Comparison of ENCODE assay signal across 18 cellular contexts in the genomic region with DNA sequence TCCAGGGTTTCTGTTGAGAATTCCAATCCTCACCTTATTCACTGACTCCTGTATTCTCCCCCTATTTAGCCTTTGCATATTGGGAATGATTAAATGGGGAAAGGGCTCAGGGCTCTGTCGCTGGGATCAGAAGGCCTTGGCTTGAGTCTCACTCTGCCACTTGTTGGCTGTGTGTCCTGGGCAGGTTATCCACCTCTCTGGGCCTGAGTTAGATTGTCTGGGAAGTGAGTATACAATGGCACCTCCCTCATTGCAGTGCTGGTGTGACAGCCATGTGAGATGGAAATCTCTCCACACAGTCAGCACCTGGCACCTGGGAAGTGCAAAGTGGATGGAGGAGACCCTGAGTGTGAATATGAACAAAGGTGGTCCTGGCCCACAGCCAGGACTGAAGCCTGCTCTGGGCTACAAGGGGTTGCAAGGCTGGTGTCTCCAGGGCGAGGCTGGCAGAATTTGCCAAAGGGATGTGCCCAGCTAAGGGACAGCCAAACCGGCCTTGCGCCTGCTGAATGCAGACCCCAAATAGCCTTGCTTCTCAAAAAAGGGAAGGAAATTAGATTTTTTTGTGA.
DNase-seq lines count a peak whose midpoint lies in the region; ATAC-seq, FAIRE-seq and TF ChIP-seq lines count a peak whose summit lies in the region.
"Had no signal": no experiment of that assay in that cellular context is flagged by ENCODE, and none has a peak within 500 bp of the region (broad histone marks: within the 10 kb centered on the region; RNA-seq: fewer than 3 reads in every experiment).

No MANE protein-coding gene starts in this region.

- H3F3A ChIP-seq in PC-9 (ENCODE audit: insufficient read depth, low read depth): no peaks in the 10 kb centered on the region

- CTCF ChIA-PET in CD8-positive, alpha-beta T cell (lab: Charles Lee): no interaction called here
- CTCF ChIA-PET in PC-9 (lab: Charles Lee): no interaction called here

- H3K36me3 Mint-ChIP-seq in CD8-positive, alpha-beta T cell: no peaks in the 10 kb centered on the region

- no peak for ATAC-seq in upper lobe of right lung
- ATAC-seq in CD8-positive, alpha-beta T cell: no peak

- H3K27ac ChIP-seq in upper lobe of right lung (no peak overlapping the region), PC-9 (no peak overlapping the region)
- no peak overlapping the region for H3K27ac ChIP-seq in CD8-positive, alpha-beta T cell (ENCODE audit: low read depth, low read length)

- no peak overlapping the region for H2AFZ ChIP-seq in PC-9

- no peaks in the 10 kb centered on the region for H3K4me1 Mint-ChIP-seq in CD8-positive, alpha-beta T cell (ENCODE audit: low read depth)

- POLR2A ChIA-PET in CD8-positive, alpha-beta T cell (lab: Charles Lee): no interaction called here
- POLR2A ChIA-PET in PC-9 (lab: Charles Lee; ENCODE audit: unreplicated experiment): no interaction called here

- no peaks in the 10 kb centered on the region for H3K9me3 Mint-ChIP-seq in CD8-positive, alpha-beta T cell
- H3K9me3 Mint-ChIP-seq: CD4-positive, alpha-beta T cell; HFFc6 had no signal

- H3K4me2 ChIP-seq in PC-9: no peak overlapping the region

- H3K4me3 ChIP-seq in upper lobe of right lung (no peak overlapping the region), PC-9 (no peak overlapping the region)
- H3K4me3 ChIP-seq in CD8-positive, alpha-beta T cell (ENCODE audit: low read depth, low read length): no peak overlapping the region

- no peaks in the 10 kb centered on the region for H3K4me1 ChIP-seq in upper lobe of right lung
- H3K4me1 ChIP-seq in CD8-positive, alpha-beta T cell (ENCODE audit: insufficient read depth, low read length): no peaks in the 10 kb centered on the region
- no peaks in the 10 kb centered on the region for H3K4me1 ChIP-seq in PC-9 (replicated peaks; ENCODE audit: insufficient read depth)

- peak; percentile 94 for FAIRE-seq in HTR-8/SVneo (lab: Jason Lieb, UNC)
- FAIRE-seq: D721Med, GM19239 had no signal

- H3K27me3 Mint-ChIP-seq in CD8-positive, alpha-beta T cell (ENCODE audit: low read depth): peaks cover 15% of the 10 kb centered on the region

- H3K27me3 ChIP-seq in upper lobe of right lung (no peaks in the 10 kb centered on the region), PC-9 (ENCODE audit: insufficient read depth, low read depth) (no peaks in the 10 kb centered on the region)
- H3K27me3 ChIP-seq in CD8-positive, alpha-beta T cell (ENCODE audit: insufficient read depth, low read length): no peaks in the 10 kb centered on the region

- H3K9me2 ChIP-seq in PC-9 (ENCODE audit: insufficient read depth): no peaks in the 10 kb centered on the region

- no peak overlapping the region for H3K4me3 Mint-ChIP-seq in CD8-positive, alpha-beta T cell
- H3K4me3 Mint-ChIP-seq: CD4-positive, alpha-beta T cell; HFFc6 had no signal

- intact Hi-C loops in upper lobe of right lung (cut with DNase I) (no loop called here), PC-9 (cut with micrococcal nuclease; ENCODE audit: unreplicated experiment) (no loop called here)
- intact Hi-C loops in CD8-positive, alpha-beta T cell (cut with DNase I, micrococcal nuclease): no loop called here

- H3K79me2 ChIP-seq in PC-9 (ENCODE audit: low read depth): no peaks in the 10 kb centered on the region

- no peaks in the 10 kb centered on the region for H3K9me3 ChIP-seq in upper lobe of right lung
- H3K9me3 ChIP-seq in CD8-positive, alpha-beta T cell (ENCODE audit: low read length): no peaks in the 10 kb centered on the region
- no peaks in the 10 kb centered on the region for H3K9me3 ChIP-seq in PC-9 (ENCODE audit: insufficient read depth, low read depth)

- H4K20me1 ChIP-seq in PC-9 (ENCODE audit: insufficient read depth): no peaks in the 10 kb centered on the region

- no peak overlapping the region for H3K27ac Mint-ChIP-seq in CD8-positive, alpha-beta T cell
- H3K27ac Mint-ChIP-seq: CD4-positive, alpha-beta T cell; HFFc6 had no signal

- no peak for TF ChIP-seq CTCF in upper lobe of right lung (IDR thresholded peaks at IDR 0.05)
- no peak for TF ChIP-seq CTCF in CD8-positive, alpha-beta T cell (IDR thresholded peaks at IDR 0.05)
- no peak for TF ChIP-seq CTCF in PC-9 (conservative IDR thresholded peaks at IDR 0.05)

- peak; percentile 16 for DNase-seq in activated effector memory CD4-positive, alpha-beta T cell treated with anti-CD3 and anti-CD28 coated beads, Interleukin-2, amount 50 U/mL, for 16 hours
- no peak for DNase-seq in activated effector memory CD4-positive, alpha-beta T cell treated with Interleukin-2 at 50 U/mL for 16 hours
- no peak for DNase-seq in HTR-8/SVneo (ENCODE audit: insufficient read length, low spot score)
- peak; percentile 81 for DNase-seq in mesenteric fat pad (ENCODE audit: low spot score)
- DNase-seq in upper lobe of right lung: peak; percentile 36
- DNase-seq in CD8-positive, alpha-beta T cell: no peak
- DNase-seq in PC-9: no peak
- DNase-seq: 8988T; ACHN; C1 segment of cervical spinal cord; CD4-positive, alpha-beta T cell; COR-L47; EL; GDM1; HCEC 1CT; HFFc6 had no signal

- H3K36me3 ChIP-seq in upper lobe of right lung (no peaks in the 10 kb centered on the region), PC-9 (ENCODE audit: low read depth) (no peaks in the 10 kb centered on the region)
- H3K36me3 ChIP-seq in CD8-positive, alpha-beta T cell (ENCODE audit: insufficient read depth, low read length): no peaks in the 10 kb centered on the region

- no TSS peak for BruUV-seq in PC-9 (replicated peaks; lab: Mats Ljungman, UMichigan)

Comparison
In these comparisons a context has a peak if more than half of its experiments do, and no peak if none do; other contexts are left out.
1. DNase-seq: peak in activated effector memory CD4-positive, alpha-beta T cell treated with anti-CD3 and anti-CD28 coated beads, Interleukin-2, amount 50 U/mL, for 16 hours (single experiment), mesenteric fat pad (single experiment) and upper lobe of right lung (single experiment); none in activated effector memory CD4-positive, alpha-beta T cell treated with Interleukin-2 at 50 U/mL for 16 hours (single experiment), HTR-8/SVneo (single experiment), CD8-positive, alpha-beta T cell (0 of 7) and PC-9 (0 of 2).